In genomic region chr6:2952557-2953095, GRCh38 we compare ENCODE assay signal across 8 cellular contexts. TPM values are rescaled to one million over a fixed set of nuclear protein-coding genes. Genes with fewer than 3 reads are reported as not detected.
DNase-seq lines count a peak whose midpoint lies in the region; ATAC-seq, FAIRE-seq and TF ChIP-seq lines count a peak whose summit lies in the region.

No MANE protein-coding gene starts in this region.

- H3K9me2 ChIP-seq in GM23248 (ENCODE audit: insufficient read depth) = no peaks in the 10 kb centered on the region

- intact Hi-C loops in mucosa of descending colon (cut with DNase I, micrococcal nuclease) = loop anchor here (2.0 kb wide), 1 partner anchor 36 kb away; no protein-coding TSS in a partner anchor

- H3K27ac Mint-ChIP-seq in stimulated activated memory B cell treated with anti-CD40 and anti-IgM and Interleukin-4, amounts not matched to agents 10 μg/mL and 1 μg/mL and 100 μg/mL, for 72 hours = peak overlapping the region; percentile 75

- WGBS in GM23248 (ENCODE audit: low coverage in 1 of 2, low lambda C conversion rate in 2 of 2, missing lambda C conversion rate in 2 of 2), 2 experiments = 3 to 4% methylated on average over 27 of the region's 27 CpGs

- H3K4me3 ChIP-seq in GM23248 (peak overlapping the region; percentile 4; the same call in 1 of the 2 replicates), mucosa of descending colon (no peak overlapping the region)

- peak overlapping the region; percentile 9 for H3K4me2 ChIP-seq in GM23248 (ENCODE audit: unreplicated experiment)

- no peaks in the 10 kb centered on the region for H3K9me3 ChIP-seq in GM23248 (ENCODE audit: low read depth)
- H3K9me3 ChIP-seq in mucosa of descending colon = no peaks in the 10 kb centered on the region

- peak overlapping the region; percentile 57 for H2AFZ ChIP-seq in GM23248

- peak; percentile 12 for FAIRE-seq in endometrium (lab: Jason Lieb, UNC)

- H3K9me3 Mint-ChIP-seq in stimulated activated memory B cell treated with anti-CD40 and anti-IgM and Interleukin-4, amounts not matched to agents 10 μg/mL and 1 μg/mL and 100 μg/mL, for 72 hours = no peaks in the 10 kb centered on the region

- in situ Hi-C loops in GM23248 (cut with MboI) = no loop called here

- peaks cover 52% of the 10 kb centered on the region for H3K79me2 ChIP-seq in GM23248 (ENCODE audit: insufficient read depth)

- peak overlapping the region; percentile 60 for H3K4me3 Mint-ChIP-seq in stimulated activated memory B cell treated with anti-CD40 and anti-IgM and Interleukin-4, amounts not matched to agents 10 μg/mL and 1 μg/mL and 100 μg/mL, for 72 hours

- H3K4me1 Mint-ChIP-seq in stimulated activated memory B cell treated with anti-CD40 and anti-IgM and Interleukin-4, amounts not matched to agents 10 μg/mL and 1 μg/mL and 100 μg/mL, for 72 hours = peaks cover 18% of the 10 kb centered on the region

- H3K36me3 Mint-ChIP-seq in stimulated activated memory B cell treated with anti-CD40 and anti-IgM and Interleukin-4, amounts not matched to agents 10 μg/mL and 1 μg/mL and 100 μg/mL, for 72 hours = peaks cover 28% of the 10 kb centered on the region

- H3K27me3 Mint-ChIP-seq in stimulated activated memory B cell treated with anti-CD40 and anti-IgM and Interleukin-4, amounts not matched to agents 10 μg/mL and 1 μg/mL and 100 μg/mL, for 72 hours = no peaks in the 10 kb centered on the region

- H4K20me1 ChIP-seq in GM23248 (ENCODE audit: insufficient read depth) = no peaks in the 10 kb centered on the region

- H3F3A ChIP-seq in GM23248 (ENCODE audit: insufficient read depth) = 0 out of 2 replicates have a peak, but pooled peaks cover 3% of the 10 kb centered on the region

- H3K4me1 ChIP-seq in GM23248 (ENCODE audit: insufficient read depth) (peaks cover 9% of the 10 kb centered on the region), mucosa of descending colon (ENCODE audit: low read depth) (peaks cover 7% of the 10 kb centered on the region)

- DNase-seq in COR-L47 (lab: John Stamatoyannopoulos, UW) = peak; percentile 25
- DNase-seq in GM23248 = peak; percentile 93
- peak; percentile 4 for DNase-seq in NCI-H446 treated with DMSO at 0.1 percent for 48 hours (lab: John Stamatoyannopoulos, UW)
- peak; percentile 70 to 72 for DNase-seq in activated CD4-positive, alpha-beta T cell treated with anti-CD3 and anti-CD28 coated beads, Interleukin-2, amount 50 U/mL, for 48 hours
- peak; percentile 85 to 90 (median 89) for DNase-seq in mucosa of descending colon
- DNase-seq in NCI-H510A (lab: John Stamatoyannopoulos, UW) = no peak

- peak; percentile 97 for ATAC-seq in mucosa of descending colon
- ATAC-seq in stimulated activated memory B cell treated with anti-CD40 and anti-IgM and Interleukin-4, amounts not matched to agents 10 μg/mL and 1 μg/mL and 100 μg/mL, for 72 hours = peak; percentile 93

- TF ChIP-seq CTCF in mucosa of descending colon (IDR thresholded peaks at IDR 0.05) = peak; percentile 99

- no peaks in the 10 kb centered on the region for H3K27me3 ChIP-seq in GM23248 (replicated peaks; ENCODE audit: insufficient read depth)

- peak overlapping the region; percentile 50 for H3K27ac ChIP-seq in GM23248

- peak overlapping the region; percentile 30 for H3K9ac ChIP-seq in GM23248

- H3K36me3 ChIP-seq in GM23248 (ENCODE audit: low read depth) (0 out of 2 replicates have a peak, but pooled peaks cover 3% of the 10 kb centered on the region), mucosa of descending colon (ENCODE audit: low read depth) (peaks cover 4% of the 10 kb centered on the region)

RNA-seq across cellular contexts. Expression of gene SERPINB6, which starts 18.7 kb away (rescaled TPM):
- 95.7 and 141 TPM in 2 replicates for total RNA-seq in GM23248 (2014; rRNA removed; shearing (Covaris generic))
- polyA plus RNA-seq in GM23248 (2016; fragmentation: Nextera tagmentation; extraction: Ambion mirVana) = 149 and 153 TPM in 2 replicates
- total RNA-seq in mucosa of descending colon = 100 to 1,000 TPM; 134 to 147 (median 142) TPM

RNA-seq across cellular contexts. Expression of gene NQO2, which starts 47.1 kb away (rescaled TPM):
- 26.2 and 29.6 TPM in 2 replicates for total RNA-seq in GM23248 (2014; rRNA removed; shearing (Covaris generic))
- 61.0 and 64.2 TPM in 2 replicates for polyA plus RNA-seq in GM23248 (2016; fragmentation: Nextera tagmentation; extraction: Ambion mirVana)
- 10 to 100 TPM; 13.4 to 24.1 (median 23.2) TPM for total RNA-seq in mucosa of descending colon

RNA-seq across cellular contexts. Expression of gene SERPINB9, which starts 49.5 kb away (rescaled TPM):
- total RNA-seq in GM23248 (2014; rRNA removed; shearing (Covaris generic)) = 1.1 and 2.4 TPM in 2 replicates
- 0.91 and 1.1 TPM in 2 replicates for polyA plus RNA-seq in GM23248 (2016; fragmentation: Nextera tagmentation; extraction: Ambion mirVana)
- total RNA-seq in mucosa of descending colon = 1 to 10 TPM; 3.7 to 6.4 (median 4.2) TPM
